In the genomic region with DNA sequence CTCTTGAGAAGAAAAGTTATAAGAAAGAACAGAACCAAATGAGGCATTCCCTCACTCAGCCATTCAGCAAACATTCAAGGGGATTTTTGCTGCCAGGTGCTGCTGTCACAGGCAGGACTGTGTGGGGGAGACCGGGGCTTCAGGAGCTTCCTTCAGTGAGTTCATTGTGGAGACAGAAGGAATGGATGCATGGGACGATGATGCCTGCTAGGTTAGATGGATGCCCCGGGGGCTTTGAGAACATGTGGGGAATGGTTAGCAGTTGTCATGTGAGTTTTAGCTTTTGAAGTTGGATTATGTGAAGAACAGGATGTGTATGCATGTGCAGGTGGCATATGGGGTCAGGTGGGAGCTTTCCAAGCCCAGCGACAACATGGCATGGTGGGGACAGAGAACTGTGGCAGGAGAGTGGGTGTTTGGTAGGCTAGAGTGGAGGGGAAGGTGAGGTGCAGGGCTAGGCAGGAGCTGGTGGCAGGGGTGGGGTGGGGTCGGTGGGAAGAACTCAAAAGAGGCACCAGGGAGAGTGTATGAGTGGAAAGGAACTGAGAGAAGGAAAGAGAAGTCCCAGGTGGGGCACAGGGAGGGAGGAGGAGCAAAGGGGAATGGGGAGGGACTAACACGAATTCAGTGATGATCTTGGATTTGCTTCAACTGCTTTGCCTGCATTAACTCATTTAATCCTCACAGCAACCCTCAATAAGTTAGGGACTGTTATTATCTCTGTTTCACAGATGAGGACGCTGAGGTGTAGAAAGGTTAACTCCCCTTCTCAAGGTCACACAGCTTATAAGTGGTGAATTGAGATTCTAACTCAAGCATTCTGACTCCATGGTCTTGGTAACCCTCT, we compare ENCODE assay signal across 1 cellular context.
TF ChIP-seq lines count a peak whose summit lies in the region.

No MANE protein-coding gene starts in this region.

TF ChIP-seq in GM12878, 131 proteins besides CTCF, POLR2A, EP300 and RAD21:
- TF ChIP-seq CEBPZ (IDR thresholded peaks at IDR 0.05; ENCODE audit: low read depth, low read length) (no peak), SUPT20H (IDR thresholded peaks at IDR 0.05; ENCODE audit: borderline replicate concordance, control insufficient read depth, low read depth, low read length) (no peak), MEF2A (IDR thresholded peaks at IDR 0.05; ENCODE audit: insufficient read depth, low read depth, low read length) (no peak), FOXK2 (IDR thresholded peaks at IDR 0.05) (no peak), EGR1 (IDR thresholded peaks at IDR 0.05; ENCODE audit: borderline replicate concordance in 1 of 2, low read depth in 2 of 2, low read length in 2 of 2) (no peak), SMARCA5 (IDR thresholded peaks at IDR 0.05) (no peak), NR2C2 (IDR thresholded peaks at IDR 0.05; ENCODE audit: borderline replicate concordance, control insufficient read depth, insufficient read length, low read depth) (no peak), MTA2 (IDR thresholded peaks at IDR 0.05; ENCODE audit: low read depth) (no peak), E2F4 (IDR thresholded peaks at IDR 0.05; ENCODE audit: low read depth, low read length) (no peak)
